ENCODE assay signal across 8 cellular contexts in the genomic region with DNA sequence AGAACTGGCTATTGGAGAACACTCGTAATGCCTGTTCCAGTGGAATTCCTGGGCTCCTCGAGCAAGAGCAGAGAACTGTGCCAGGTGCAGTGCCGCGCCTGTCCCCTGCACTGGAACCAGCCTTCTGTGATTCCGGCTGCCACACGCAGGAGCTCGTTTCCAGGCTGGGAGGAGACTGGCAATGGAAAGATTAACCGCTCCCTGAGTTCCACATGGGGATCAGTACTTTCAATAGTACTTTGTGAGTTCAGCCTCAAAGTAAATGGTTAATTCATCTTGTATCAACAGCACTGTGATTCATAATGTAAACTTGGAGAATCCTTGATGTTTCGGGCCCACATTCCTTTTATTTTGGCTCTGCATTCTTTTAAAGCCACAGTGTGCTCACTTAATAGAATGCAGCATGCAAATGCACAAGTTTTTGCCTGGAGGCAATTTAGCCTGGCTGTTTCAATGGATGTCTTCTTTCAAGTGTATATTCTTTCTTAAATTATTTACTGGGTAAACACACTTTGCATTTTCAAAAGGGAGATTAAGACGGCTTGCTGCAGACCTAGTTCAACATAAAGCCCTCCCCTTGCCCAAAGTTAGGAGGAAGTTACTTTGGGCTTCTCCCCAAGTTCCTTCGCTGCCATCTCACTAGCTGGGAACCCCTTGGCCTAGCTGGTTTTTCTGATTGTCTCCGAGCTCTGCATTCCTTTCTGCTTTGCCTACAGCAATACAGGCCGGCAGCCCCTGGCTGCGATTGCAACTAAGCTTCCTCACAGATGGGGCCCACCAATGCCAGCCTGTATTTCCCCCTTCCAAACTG.
DNase-seq lines count a peak whose midpoint lies in the region; ATAC-seq and TF ChIP-seq lines count a peak whose summit lies in the region.

No MANE protein-coding gene starts in this region.

- H3K9me3 Mint-ChIP-seq in activated T-helper 17 cell treated with anti-CD3 and anti-CD28 coated beads, Interleukin-2, amount 50 U/mL, for 72 hours: no peaks in the 10 kb centered on the region
- no peaks in the 10 kb centered on the region for H3K9me3 Mint-ChIP-seq in activated CD8-positive, alpha-beta T cell treated with anti-CD3 and anti-CD28 coated beads for 36 hours

- no peak overlapping the region for H3K27ac Mint-ChIP-seq in activated T-helper 17 cell treated with anti-CD3 and anti-CD28 coated beads, Interleukin-2, amount 50 U/mL, for 72 hours
- no peak overlapping the region for H3K27ac Mint-ChIP-seq in activated CD8-positive, alpha-beta T cell treated with anti-CD3 and anti-CD28 coated beads for 36 hours

- peak; percentile 92 for DNase-seq in A172 (ENCODE audit: low spot score)
- peak; percentile 83 for DNase-seq in coronary artery (ENCODE audit: low spot score)
- DNase-seq in lung (ENCODE audit: low spot score): peak; percentile 79
- DNase-seq in OCI-M2 (lab: John Stamatoyannopoulos, UW; ENCODE audit: unreplicated experiment): no peak
- no peak for DNase-seq in activated CD8-positive, alpha-beta T cell treated with anti-CD3 and anti-CD28 coated beads for 36 hours

- peak; percentile 80 for ATAC-seq in lung (ENCODE audit: insufficient read depth, low FRiP score)
- no peak for ATAC-seq in activated T-helper 17 cell treated with anti-CD3 and anti-CD28 coated beads, Interleukin-2, amount 50 U/mL, for 72 hours (replicated peaks)
- ATAC-seq in GM18907 (IDR thresholded peaks at IDR 0.05; ENCODE audit: unreplicated experiment): no peak
- ATAC-seq in activated CD8-positive, alpha-beta T cell treated with anti-CD3 and anti-CD28 coated beads for 36 hours: no peak

- no peak overlapping the region for H3K4me3 Mint-ChIP-seq in activated T-helper 17 cell treated with anti-CD3 and anti-CD28 coated beads, Interleukin-2, amount 50 U/mL, for 72 hours
- H3K4me3 Mint-ChIP-seq in activated CD8-positive, alpha-beta T cell treated with anti-CD3 and anti-CD28 coated beads for 36 hours: no peak overlapping the region

- H3K27ac ChIP-seq in HUES48 (ENCODE audit: low read depth, low read length) (peak overlapping the region; percentile 93), coronary artery (peak overlapping the region in 1 of 2 donors; percentile 52), lung (ENCODE audit: low read depth in 1 of 2, low read length in 1 of 2) (peak overlapping the region in 1 of 2 donors; percentile 79)

- POLR2A ChIA-PET in activated CD8-positive, alpha-beta T cell treated with anti-CD3 and anti-CD28 coated beads for 36 hours (lab: Charles Lee): no interaction called here

- H3K27me3 ChIP-seq in HUES48 (ENCODE audit: control insufficient read depth, insufficient read depth, low read length) (peaks cover 6% of the 10 kb centered on the region; the same call in 1 of the 2 replicates), lung (ENCODE audit: control insufficient read depth, insufficient read depth) (no peaks in the 10 kb centered on the region)

- no peaks in the 10 kb centered on the region for H3K27me3 Mint-ChIP-seq in activated T-helper 17 cell treated with anti-CD3 and anti-CD28 coated beads, Interleukin-2, amount 50 U/mL, for 72 hours
- H3K27me3 Mint-ChIP-seq in activated CD8-positive, alpha-beta T cell treated with anti-CD3 and anti-CD28 coated beads for 36 hours: no peaks in the 10 kb centered on the region

- peaks cover 7% of the 10 kb centered on the region for H3K4me1 Mint-ChIP-seq in activated T-helper 17 cell treated with anti-CD3 and anti-CD28 coated beads, Interleukin-2, amount 50 U/mL, for 72 hours
- peaks cover 17% of the 10 kb centered on the region for H3K4me1 Mint-ChIP-seq in activated CD8-positive, alpha-beta T cell treated with anti-CD3 and anti-CD28 coated beads for 36 hours (ENCODE audit: low read depth)

- H3K4me3 ChIP-seq in HUES48 (ENCODE audit: low read depth, low read length) (peak overlapping the region; percentile 42), coronary artery (peak overlapping the region; percentile 29), lung (no peak overlapping the region)

- H3K36me3 ChIP-seq in HUES48 (ENCODE audit: control insufficient read depth, insufficient read depth, low read length): no peaks in the 10 kb centered on the region
- H3K36me3 ChIP-seq in lung (ENCODE audit: control insufficient read depth in 2 of 2, insufficient read depth in 2 of 2, low read length in 2 of 2): peaks cover 0 to 6% of the 10 kb centered on the region in 2 donors

- CTCF ChIA-PET in activated CD8-positive, alpha-beta T cell treated with anti-CD3 and anti-CD28 coated beads for 36 hours (lab: Charles Lee): interaction anchor here (1.0 kb wide), 1 partner anchor 67 kb away, joined by 3 read pairs; no protein-coding TSS in a partner anchor

- peaks cover 19% of the 10 kb centered on the region for H3K36me3 Mint-ChIP-seq in activated T-helper 17 cell treated with anti-CD3 and anti-CD28 coated beads, Interleukin-2, amount 50 U/mL, for 72 hours (ENCODE audit: low read depth)
- H3K36me3 Mint-ChIP-seq in activated CD8-positive, alpha-beta T cell treated with anti-CD3 and anti-CD28 coated beads for 36 hours (ENCODE audit: low read depth): peaks cover 23% of the 10 kb centered on the region

- TF ChIP-seq CTCF in coronary artery (IDR thresholded peaks at IDR 0.05) (no peak), lung (IDR thresholded peaks at IDR 0.05; ENCODE audit: control extremely low read depth, extremely low read depth) (no peak)
- no peak for TF ChIP-seq CTCF in activated CD8-positive, alpha-beta T cell treated with anti-CD3 and anti-CD28 coated beads for 36 hours (IDR thresholded peaks at IDR 0.05)

- H3K4me1 ChIP-seq in HUES48 (ENCODE audit: control insufficient read depth, insufficient read depth, low read length) (peaks cover 67% of the 10 kb centered on the region), lung (ENCODE audit: control insufficient read depth in 2 of 2, insufficient read depth in 2 of 2, low read length in 2 of 2) (peaks cover 0 to 14% of the 10 kb centered on the region in 2 donors)

- H3K9me3 ChIP-seq in HUES48 (ENCODE audit: control insufficient read depth, insufficient read depth, low read length) (no peaks in the 10 kb centered on the region), lung (ENCODE audit: control insufficient read depth in 2 of 2, insufficient read depth in 1 of 2, low read length in 1 of 2) (peaks cover 0 to 3% of the 10 kb centered on the region in 2 donors)

- WGBS in lung, 2 donors: 54% methylated on average over 14 of the region's 14 CpGs

- intact Hi-C loops in activated CD8-positive, alpha-beta T cell treated with anti-CD3 and anti-CD28 coated beads for 36 hours (cut with micrococcal nuclease): no loop called here

- peak overlapping the region; percentile 58 for H3K9ac ChIP-seq in HUES48 (ENCODE audit: low read depth, low read length)

Comparison
In these comparisons a context has a peak if more than half of its experiments do, and no peak if none do; other contexts are left out.
1. DNase-seq: peak in A172 (single experiment), coronary artery (single experiment) and lung (single experiment); none in OCI-M2 (single experiment) and activated CD8-positive, alpha-beta T cell treated with anti-CD3 and anti-CD28 coated beads for 36 hours (single experiment).